Comparison of ENCODE assay signal across 10 cellular contexts in genomic region chr11:103681855-103682254, GRCh38.
DNase-seq lines count a peak whose midpoint lies in the region; ATAC-seq, FAIRE-seq and TF ChIP-seq lines count a peak whose summit lies in the region.
"Had no signal": no experiment of that assay in that cellular context is flagged by ENCODE, and none has a peak within 500 bp of the region (broad histone marks: within the 10 kb centered on the region; RNA-seq: fewer than 3 reads in every experiment).

No MANE protein-coding gene starts in this region.

- no peak for FAIRE-seq in H54 (lab: Jason Lieb, UNC)
- FAIRE-seq: frontal cortex had no signal

- no peak overlapping the region for H3K27ac ChIP-seq in body of pancreas
- H3K27ac ChIP-seq: stomach had no signal

- intact Hi-C loops in body of pancreas (cut with DNase I) = no loop called here

- no peak overlapping the region for H3K4me3 ChIP-seq in body of pancreas
- H3K4me3 ChIP-seq: stomach had no signal

- WGBS in body of pancreas, 2 donors = 59 to 61% methylated on average over 7 of the region's 7 CpGs

- DNase-seq in body of pancreas (no peak), NCI-H146 (lab: John Stamatoyannopoulos, UW) (no peak), H54 (ENCODE audit: insufficient read length, low spot score) (no peak), SIG-M5 treated with dmso at 0.1 percent for 504 hours (lab: John Stamatoyannopoulos, UW; ENCODE audit: unreplicated experiment) (no peak), T-helper 9 cell (no peak)

- no peak for TF ChIP-seq CTCF in body of pancreas (IDR thresholded peaks at IDR 0.05)

- no peaks in the 10 kb centered on the region for H3K27me3 ChIP-seq in body of pancreas
- H3K27me3 ChIP-seq: stomach had no signal

- TF ChIP-seq POLR2A in body of pancreas (IDR thresholded peaks at IDR 0.05) = no peak
- no peak for TF ChIP-seq POLR2A in H54 (IDR thresholded peaks at IDR 0.05; ENCODE audit: low read depth, low read length)

- H3K36me3 ChIP-seq in body of pancreas (replicated peaks in 1 of 2; ENCODE audit: insufficient read depth in 1 of 2, low read depth in 2 of 2) = no peaks in the 10 kb centered on the region
- H3K36me3 ChIP-seq: stomach had no signal

- H3K4me1 ChIP-seq in body of pancreas = peaks cover 15% of the 10 kb centered on the region

- no peaks in the 10 kb centered on the region for H3K9me3 ChIP-seq in body of pancreas
- H3K9me3 ChIP-seq: stomach had no signal

- ATAC-seq in GM18499 (IDR thresholded peaks at IDR 0.05; ENCODE audit: insufficient read depth, unreplicated experiment) (peak; percentile 24), GM21360 (IDR thresholded peaks at IDR 0.05; ENCODE audit: unreplicated experiment) (peak; percentile 16), HG03135 (IDR thresholded peaks at IDR 0.05; ENCODE audit: unreplicated experiment) (peak; percentile 23), body of pancreas (peak; percentile 4)
